ENCODE assay signal across 28 cellular contexts in the genomic region with DNA sequence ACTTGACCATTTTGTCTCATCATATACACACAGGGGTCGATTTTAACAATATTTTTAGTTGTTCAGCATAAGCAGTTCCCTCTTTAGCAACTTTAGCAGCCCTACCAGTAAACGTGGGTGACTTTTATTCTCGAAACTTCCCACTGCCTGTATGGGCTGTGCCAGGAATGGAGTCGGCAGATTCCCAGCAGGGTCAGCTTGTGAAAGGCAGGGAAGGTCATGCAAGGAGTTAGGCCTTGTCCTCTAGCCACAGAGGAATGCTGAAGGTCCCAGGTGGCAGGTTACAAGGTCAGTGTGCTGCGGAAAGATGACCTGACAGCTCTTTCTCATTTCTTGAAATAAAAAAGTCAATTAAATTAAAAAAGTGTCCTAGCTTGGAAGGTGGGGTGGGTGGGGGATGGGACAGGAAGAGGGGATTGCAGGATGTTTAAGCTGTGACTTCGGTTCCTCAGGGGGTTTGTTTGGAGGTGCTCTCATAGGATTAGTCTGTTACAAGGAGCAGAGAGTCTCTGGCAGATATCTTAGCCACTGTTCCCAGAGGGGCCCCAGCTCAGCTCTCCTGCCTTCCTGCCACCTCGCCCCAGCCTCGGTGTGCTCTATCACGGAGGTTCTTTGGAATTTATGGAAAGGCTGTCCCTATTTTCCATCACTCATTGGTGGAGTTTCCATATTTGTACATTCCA. TPM values are rescaled to one million over a fixed set of nuclear protein-coding genes. Genes with fewer than 3 reads are reported as not detected.
"Had no signal": no experiment of that assay in that cellular context is flagged by ENCODE, and none has a peak within 500 bp of the region (broad histone marks: within the 10 kb centered on the region; RNA-seq: fewer than 3 reads in every experiment).

No MANE protein-coding gene starts in this region.

- H3K4me1 ChIP-seq: foreskin keratinocyte, heart left ventricle, left lung, spleen, suprapubic skin had no signal

- H3K27ac Mint-ChIP-seq: activated naive CD4-positive, alpha-beta T cell treated with anti-CD3 and anti-CD28 coated beads, Interleukin-2, amount 50 U/mL, for 72 hours; activated T-cell treated with anti-CD3 and anti-CD28 coated beads, Interleukin-2, amount 50 U/mL, for 24 hours; activated T-helper 17 cell treated with anti-CD3 and anti-CD28 coated beads, Interleukin-2, amount 50 U/mL, for 72 hours; brain; naive B cell had no signal

- H3K4me3 ChIP-seq: heart left ventricle, left lung, lung, spleen, suprapubic skin, tibial nerve had no signal

- FAIRE-seq: islet of Langerhans had no signal

- ATAC-seq: activated CD4-positive, CD25-positive, alpha-beta regulatory T cell treated with anti-CD3 and anti-CD28 coated beads, Interleukin-2, amount 50 U/mL, for 24 hours; activated naive CD4-positive, alpha-beta T cell treated with anti-CD3 and anti-CD28 coated beads, Interleukin-2, amount 50 U/mL, for 72 hours; activated T-helper 17 cell treated with anti-CD3 and anti-CD28 coated beads, Interleukin-2, amount 50 U/mL, for 72 hours; esophagus mucosa; foreskin keratinocyte; left lung; right cardiac atrium had no signal

- H3K4me1 Mint-ChIP-seq: activated T-helper 17 cell treated with anti-CD3 and anti-CD28 coated beads, Interleukin-2, amount 50 U/mL, for 72 hours; brain; neural crest cell had no signal

- H3K4me3 Mint-ChIP-seq: activated T-cell treated with anti-CD3 and anti-CD28 coated beads, Interleukin-2, amount 50 U/mL, for 24 hours; activated T-helper 17 cell treated with anti-CD3 and anti-CD28 coated beads, Interleukin-2, amount 50 U/mL, for 72 hours; brain; naive B cell; neural crest cell had no signal

- H3K36me3 ChIP-seq: heart left ventricle, left lung, spleen, suprapubic skin, tibial nerve had no signal

- H3K36me3 Mint-ChIP-seq: activated naive CD4-positive, alpha-beta T cell treated with anti-CD3 and anti-CD28 coated beads, Interleukin-2, amount 50 U/mL, for 72 hours; brain; naive B cell had no signal

- H3K9me3 ChIP-seq: heart left ventricle, left lung, suprapubic skin, tibial nerve had no signal

- H3K9me3 Mint-ChIP-seq: activated naive CD4-positive, alpha-beta T cell treated with anti-CD3 and anti-CD28 coated beads, Interleukin-2, amount 50 U/mL, for 72 hours; activated T-cell treated with anti-CD3 and anti-CD28 coated beads, Interleukin-2, amount 50 U/mL, for 24 hours; activated T-helper 17 cell treated with anti-CD3 and anti-CD28 coated beads, Interleukin-2, amount 50 U/mL, for 72 hours; brain; neural crest cell had no signal

- DNase-seq: activated CD4-positive, alpha-beta T cell treated with anti-CD3 and anti-CD28 coated beads for 48 hours; activated CD4-positive, alpha-beta T cell treated with anti-CD3 and anti-CD28 coated beads, Interleukin-2, amount 50 U/mL, for 48 hours; activated CD8-positive, alpha-beta memory T cell treated with anti-CD3 and anti-CD28 coated beads, Interleukin-2, amount 50 U/mL, for 48 hours; activated gamma-delta T cell treated with Interleukin-2 at 50 U/mL for 16 hours; activated T-cell treated with anti-CD3 and anti-CD28 coated beads, Interleukin-2, amount 50 U/mL, for 24 hours; aorta; caudate nucleus; foreskin keratinocyte; heart left ventricle; left lung; naive B cell; right cardiac atrium; spleen; stimulated activated naive CD4-positive, alpha-beta T cell had no signal

- H3K27ac ChIP-seq: foreskin keratinocyte, heart left ventricle, left lung, spleen, suprapubic skin had no signal

- H3K27me3 ChIP-seq: heart left ventricle, left lung, spleen, suprapubic skin, tibial nerve had no signal

RNA-seq across cellular contexts. Expression of gene DRC1, which starts 21.4 kb away (rescaled TPM):
- total RNA-seq: activated CD8-positive, alpha-beta memory T cell treated with anti-CD3 and anti-CD28 coated beads for 36 hours; activated naive CD4-positive, alpha-beta T cell treated with anti-CD3 and anti-CD28 coated beads, Interleukin-2, amount 50 U/mL, for 72 hours; activated T-helper 17 cell treated with anti-CD3 and anti-CD28 coated beads, Interleukin-2, amount 50 U/mL, for 72 hours; esophagus mucosa; foreskin keratinocyte; omental fat pad; right cardiac atrium; T-helper 1 cell treated with Interleukin-12 subunit alpha and Interleukin-12 subunit beta and Interleukin-4 antibody, amounts not matched to agents 30 ng/mL and 1 ng/mL, for 36 hours; ureter had no signal
- polyA plus RNA-seq: aorta, foreskin keratinocyte, right cardiac atrium had no signal

RNA-seq across cellular contexts. Expression of gene OTOF, which starts 54.8 kb away (rescaled TPM):
- total RNA-seq: esophagus mucosa, foreskin keratinocyte had no signal
- polyA plus RNA-seq: aorta, foreskin keratinocyte had no signal
